Comparison of ENCODE assay signal across 8 cellular contexts in the genomic region with DNA sequence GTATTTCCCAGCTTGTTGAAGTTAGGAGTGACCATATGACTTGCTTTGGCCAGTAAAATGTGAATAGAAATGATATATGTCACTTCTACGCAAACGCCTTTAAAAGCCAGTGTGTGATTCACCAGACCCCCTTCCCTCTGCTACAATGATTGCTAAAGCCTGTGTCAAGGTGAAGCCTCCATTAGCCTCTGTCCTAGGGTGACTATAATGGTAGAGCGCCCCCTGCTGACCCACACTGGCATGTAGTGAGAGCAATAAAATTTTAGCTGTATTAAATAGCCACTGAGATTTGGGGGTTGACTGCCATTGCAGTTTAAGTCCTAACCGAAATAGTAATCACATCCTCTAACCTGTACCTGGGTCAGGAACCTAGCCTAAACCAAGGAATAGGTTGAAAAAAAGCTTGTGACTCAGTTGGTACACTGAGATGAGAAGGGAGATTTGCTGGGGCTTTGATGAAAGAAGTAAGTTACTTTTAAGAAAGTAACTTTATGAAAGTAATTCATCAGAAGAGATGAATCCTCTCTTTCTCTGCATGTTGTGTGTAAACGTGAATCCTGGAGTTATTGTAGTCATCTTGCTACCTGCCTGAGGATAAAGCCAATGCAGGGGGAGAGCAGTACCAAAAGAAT. TPM values are rescaled to one million over a fixed set of nuclear protein-coding genes. Genes with fewer than 3 reads are reported as not detected.
DNase-seq lines count a peak whose midpoint lies in the region; ATAC-seq, FAIRE-seq and TF ChIP-seq lines count a peak whose summit lies in the region.

No MANE protein-coding gene starts in this region.

- DNase-seq in A172 (ENCODE audit: low spot score) (peak; percentile 84), NCI-H1930 (lab: John Stamatoyannopoulos, UW) (peak; percentile 19 to 53), bronchial epithelial cell (ENCODE audit: low read depth) (peak; percentile 58), left kidney (ENCODE audit: low read depth, low spot score) (peak; percentile 91)
- peak; percentile 67 to 77 for DNase-seq in stimulated activated CD4-positive, alpha-beta T cell treated with anti-CD3 and anti-CD28 coated beads, Interleukin-4, amount 100 ng/mL, for 4 hours

- TF ChIP-seq CTCF in WI38 (IDR thresholded peaks at IDR 0.05; ENCODE audit: low read depth, low read length) (peak; percentile 78), bronchial epithelial cell (IDR thresholded peaks at IDR 0.05; ENCODE audit: insufficient read depth, low read length, severe bottlenecking) (peak; percentile 78)

- no peaks in the 10 kb centered on the region for H3K36me3 ChIP-seq in bronchial epithelial cell (ENCODE audit: control insufficient read depth, insufficient read depth, low read length)

- FAIRE-seq in bronchial epithelial cell (lab: Jason Lieb, UNC), result no peak

- ATAC-seq in GM18505 (IDR thresholded peaks at IDR 0.05; ENCODE audit: unreplicated experiment) (peak; percentile 93), HG02943 (IDR thresholded peaks at IDR 0.05; ENCODE audit: low read depth, unreplicated experiment) (peak; percentile 94)

- H3K4me3 ChIP-seq in WI38 (ENCODE audit: low read depth, low read length) (no peak overlapping the region), bronchial epithelial cell (ENCODE audit: low read depth, low read length) (no peak overlapping the region)

- no peaks in the 10 kb centered on the region for H3K27me3 ChIP-seq in bronchial epithelial cell (ENCODE audit: control insufficient read depth, insufficient read depth, low read length)

- no peak for TF ChIP-seq POLR2A in GM18505 (IDR thresholded peaks at IDR 0.05; ENCODE audit: borderline replicate concordance, extremely low read depth, insufficient read depth, insufficient read length)

RNA-seq across cellular contexts. Expression of gene GTF2E1, which starts 52.6 kb away (rescaled TPM):
- 20.6 and 30.0 TPM in 2 replicates for total RNA-seq in A172 (2014; rRNA removed; shearing (Covaris generic))
- total RNA-seq in bronchial epithelial cell, result 22.4 TPM in 2 replicates

RNA-seq across cellular contexts. Expression of gene RABL3, which starts 52.8 kb away (rescaled TPM):
- 24.4 and 33.5 TPM in 2 replicates for total RNA-seq in A172 (2014; rRNA removed; shearing (Covaris generic))
- 22.5 and 31.1 TPM in 2 replicates for total RNA-seq in bronchial epithelial cell

Comparison
In these comparisons a context has a peak if more than half of its experiments do, and no peak if none do; other contexts are left out.
1. DNase-seq: peak in every context shown above with its lines; median percentile 91 in left kidney; 84 in A172; 72 in stimulated activated CD4-positive, alpha-beta T cell treated with anti-CD3 and anti-CD28 coated beads, Interleukin-4, amount 100 ng/mL, for 4 hours; 58 in bronchial epithelial cell; 36 in NCI-H1930.